In the genomic region with DNA sequence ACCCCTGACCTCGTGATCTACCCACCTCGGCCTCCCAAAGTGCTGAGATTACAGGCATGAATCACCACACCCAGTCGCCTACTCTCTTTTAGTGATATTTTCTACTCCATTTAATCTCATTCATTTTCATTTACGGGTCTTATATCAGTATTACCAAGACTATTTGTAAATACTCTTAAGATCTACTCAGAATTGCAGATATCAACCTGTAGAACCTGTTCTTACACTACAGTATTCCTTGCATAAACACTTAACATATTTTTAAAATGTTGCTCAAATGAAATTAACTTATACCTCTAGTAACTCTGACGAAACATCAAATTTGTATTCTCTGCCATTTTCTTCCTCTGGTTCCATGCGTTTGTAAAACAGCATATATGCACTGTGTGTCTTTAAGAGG, we compare ENCODE assay signal across 22 cellular contexts.
"Had no signal": no experiment of that assay in that cellular context is flagged by ENCODE, and none has a peak within 500 bp of the region (broad histone marks: within the 10 kb centered on the region; RNA-seq: fewer than 3 reads in every experiment).

No MANE protein-coding gene starts in this region.

- H3K9me3 ChIP-seq: esophagus muscularis mucosa, gastrocnemius medialis, heart right ventricle, psoas muscle, right lobe of liver, testis had no signal

- H3K27me3 ChIP-seq: esophagus muscularis mucosa, gastrocnemius medialis, heart right ventricle, neural progenitor cell, right lobe of liver, testis had no signal

- H3K9me3 Mint-ChIP-seq: mesothelial cell of epicardium; natural killer cell treated with Interleukin-12 subunit alpha and Interleukin-12 subunit beta and Interleukin-15 and Interleukin-18, amount 100 ng/mL, for 72 hours; neural progenitor cell; stimulated activated memory B cell treated with anti-CD40 and anti-IgM and Interleukin-4, amounts not matched to agents 10 μg/mL and 1 μg/mL and 100 μg/mL, for 72 hours; stimulated activated naive CD8-positive, alpha-beta T cell treated with anti-CD3 and anti-CD28 coated beads, Interleukin-15, Interleukin-2, amounts not matched to agents 100 ng/mL and 50 ng/mL, for 24 hours had no signal

- DNase-seq: cortex of kidney; effector memory CD4-positive, alpha-beta T cell; gastrocnemius medialis; heart right ventricle; hypothalamus; kidney glomerular epithelial cell; nucleus accumbens; psoas muscle; retina; right lobe of liver; stimulated activated CD4-positive, alpha-beta T cell treated with anti-CD3 and anti-CD28 coated beads, Interleukin-4, amount 100 ng/mL, for 24 hours; testis had no signal

- H3K4me3 ChIP-seq: esophagus muscularis mucosa, gastrocnemius medialis, heart right ventricle, neural progenitor cell, psoas muscle, right lobe of liver, testis had no signal

- FAIRE-seq: endometrium, urothelium cell line had no signal

- H3K4me3 Mint-ChIP-seq: mesothelial cell of epicardium; natural killer cell treated with Interleukin-12 subunit alpha and Interleukin-12 subunit beta and Interleukin-15 and Interleukin-18, amount 100 ng/mL, for 72 hours; neural progenitor cell; stimulated activated memory B cell treated with anti-CD40 and anti-IgM and Interleukin-4, amounts not matched to agents 10 μg/mL and 1 μg/mL and 100 μg/mL, for 72 hours; stimulated activated naive CD8-positive, alpha-beta T cell treated with anti-CD3 and anti-CD28 coated beads, Interleukin-15, Interleukin-2, amounts not matched to agents 100 ng/mL and 50 ng/mL, for 24 hours had no signal

- H3K27me3 Mint-ChIP-seq: natural killer cell treated with Interleukin-12 subunit alpha and Interleukin-12 subunit beta and Interleukin-15 and Interleukin-18, amount 100 ng/mL, for 72 hours; stimulated activated memory B cell treated with anti-CD40 and anti-IgM and Interleukin-4, amounts not matched to agents 10 μg/mL and 1 μg/mL and 100 μg/mL, for 72 hours; stimulated activated naive CD8-positive, alpha-beta T cell treated with anti-CD3 and anti-CD28 coated beads, Interleukin-15, Interleukin-2, amounts not matched to agents 100 ng/mL and 50 ng/mL, for 24 hours had no signal

- H3K4me1 ChIP-seq: esophagus muscularis mucosa, gastrocnemius medialis, neural progenitor cell, parathyroid adenoma, psoas muscle, right lobe of liver, testis had no signal

- ATAC-seq: gastrocnemius medialis; heart right ventricle; natural killer cell treated with Interleukin-12 subunit alpha and Interleukin-12 subunit beta and Interleukin-15 and Interleukin-18, amount 100 ng/mL, for 72 hours; psoas muscle; right lobe of liver; stimulated activated memory B cell treated with anti-CD40 and anti-IgM and Interleukin-4, amounts not matched to agents 10 μg/mL and 1 μg/mL and 100 μg/mL, for 72 hours had no signal

- H3K27ac Mint-ChIP-seq: mesothelial cell of epicardium; natural killer cell treated with Interleukin-12 subunit alpha and Interleukin-12 subunit beta and Interleukin-15 and Interleukin-18, amount 100 ng/mL, for 72 hours; neural progenitor cell; stimulated activated memory B cell treated with anti-CD40 and anti-IgM and Interleukin-4, amounts not matched to agents 10 μg/mL and 1 μg/mL and 100 μg/mL, for 72 hours; stimulated activated naive CD8-positive, alpha-beta T cell treated with anti-CD3 and anti-CD28 coated beads, Interleukin-15, Interleukin-2, amounts not matched to agents 100 ng/mL and 50 ng/mL, for 24 hours had no signal

- H3K27ac ChIP-seq: epithelial cell of prostate, esophagus muscularis mucosa, gastrocnemius medialis, heart right ventricle, neural progenitor cell, parathyroid adenoma, psoas muscle, right lobe of liver, testis had no signal
